8 cellular contexts compared by ENCODE assay signal in the genomic region with DNA sequence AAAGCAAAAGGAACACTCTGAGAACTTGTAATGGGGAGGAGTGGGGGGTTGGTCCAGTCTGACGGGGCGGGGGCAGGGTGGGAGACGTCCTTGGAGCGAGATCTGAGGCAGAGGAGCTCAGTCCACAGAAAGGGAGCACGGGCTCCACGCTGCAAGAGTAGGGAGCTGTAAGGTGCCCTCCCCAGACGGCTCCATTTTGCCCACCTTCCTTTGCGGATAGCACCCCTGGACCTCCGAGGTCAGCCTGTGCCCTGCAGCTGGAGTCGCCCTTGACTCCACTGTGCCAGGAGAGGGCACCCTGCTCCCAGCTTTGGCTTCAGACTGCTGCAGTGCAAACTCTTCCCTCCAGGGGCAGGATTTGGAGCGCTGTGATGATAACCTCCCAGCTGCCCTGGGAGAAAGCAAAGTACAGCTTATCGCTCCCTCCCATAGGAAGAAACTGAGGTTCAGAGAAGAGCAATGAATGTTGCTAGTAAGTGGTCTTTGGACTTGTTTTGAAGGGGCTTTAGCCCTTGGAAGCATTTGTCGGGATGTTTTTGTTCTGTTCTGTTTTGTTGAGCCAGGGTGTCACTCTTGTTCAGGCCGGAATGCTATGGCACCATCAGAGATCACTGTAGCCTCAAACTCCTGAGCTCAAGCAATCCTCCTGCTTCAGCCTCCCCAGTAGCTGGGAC. TPM values are rescaled to one million over a fixed set of nuclear protein-coding genes. Genes with fewer than 3 reads are reported as not detected.
DNase-seq lines count a peak whose midpoint lies in the region; ATAC-seq and TF ChIP-seq lines count a peak whose summit lies in the region.

No MANE protein-coding gene starts in this region.

- H3K27me3 ChIP-seq in colonic mucosa, result no peaks in the 10 kb centered on the region

- POLR2A ChIA-PET in AG04449 (lab: Yijun Ruan, JAX), result interaction anchor here (0.5 to 1.3 kb wide), 7 partner anchors 10 to 457 kb away, joined by 3 to 8 read pairs (median 4); a partner anchor contains a TSS

- peak overlapping the region; percentile 16 to 57 for H3K9ac ChIP-seq in colonic mucosa (ENCODE audit: low read depth in 2 of 2, low read length in 2 of 2)

- peaks cover 7% of the 10 kb centered on the region for H3K4me1 ChIP-seq in colonic mucosa

- H3K9me3 ChIP-seq in colonic mucosa, result no peaks in the 10 kb centered on the region

- H3K36me3 ChIP-seq in colonic mucosa, result no peaks in the 10 kb centered on the region

- H3K27ac ChIP-seq in colonic mucosa, result no peak overlapping the region

- ATAC-seq in GM18907 (IDR thresholded peaks at IDR 0.05; ENCODE audit: unreplicated experiment), result peak; percentile 80
- peak; percentile 82 for ATAC-seq in HG03432 (IDR thresholded peaks at IDR 0.05; ENCODE audit: unreplicated experiment)
- ATAC-seq in left lobe of liver, result peak; percentile 81

- H3K4me3 ChIP-seq in AG04449 (ENCODE audit: low read depth, low read length) (peak overlapping the region; percentile 51), colonic mucosa (peak overlapping the region; percentile 26)

- CTCF ChIA-PET in AG04449 (lab: Yijun Ruan, JAX), result interaction anchor here (0.6 to 5.3 kb wide), 98 partner anchors 8 to 939 kb away, joined by 3 to 99 read pairs (median 6); a partner anchor contains a TSS

- TF ChIP-seq CTCF in AG04449 (IDR thresholded peaks at IDR 0.05; ENCODE audit: insufficient read depth, low read length, missing control alignments) (peak; percentile 100), colonic mucosa (IDR thresholded peaks at IDR 0.05) (peak; percentile 99)

- intact Hi-C loops in colonic mucosa (cut with DNase I), result loop anchor here (2.0 to 10.0 kb wide), 2 partner anchors 160 to 212 kb away; no protein-coding TSS in a partner anchor

- DNase-seq in AG04449 (ENCODE audit: low read depth, low spot score) (no peak), NCI-H524 treated with DMSO at 0.1 percent for 48 hours (lab: John Stamatoyannopoulos, UW) (peak; percentile 50), colonic mucosa (peak; percentile 95), left lobe of liver (ENCODE audit: low spot score) (peak; percentile 92)
- peak; percentile 93 for DNase-seq in activated CD4-positive, alpha-beta T cell treated with anti-CD3 and anti-CD28 coated beads for 48 hours
- peak; percentile 85 for DNase-seq in stimulated activated CD4-positive, alpha-beta T cell treated with anti-CD3 and anti-CD28 coated beads, Interleukin-4, amount 100 ng/mL, for 1 hour

RNA-seq across cellular contexts. Expression of a gene that starts 9.5 kb away (rescaled TPM):
- total RNA-seq in colonic mucosa (100 to 1,000 TPM in 1 of 2 donors, 10 to 100 TPM in 1; 79.4 to 192 TPM), left lobe of liver (115 TPM)

RNA-seq across cellular contexts. Expression of a gene that starts 50.4 kb away (rescaled TPM):
- total RNA-seq in colonic mucosa (10 to 100 TPM; 50.0 to 71.4 TPM), left lobe of liver (45.6 TPM)
